Comparison of ENCODE assay signal across 6 cellular contexts in the genomic region with DNA sequence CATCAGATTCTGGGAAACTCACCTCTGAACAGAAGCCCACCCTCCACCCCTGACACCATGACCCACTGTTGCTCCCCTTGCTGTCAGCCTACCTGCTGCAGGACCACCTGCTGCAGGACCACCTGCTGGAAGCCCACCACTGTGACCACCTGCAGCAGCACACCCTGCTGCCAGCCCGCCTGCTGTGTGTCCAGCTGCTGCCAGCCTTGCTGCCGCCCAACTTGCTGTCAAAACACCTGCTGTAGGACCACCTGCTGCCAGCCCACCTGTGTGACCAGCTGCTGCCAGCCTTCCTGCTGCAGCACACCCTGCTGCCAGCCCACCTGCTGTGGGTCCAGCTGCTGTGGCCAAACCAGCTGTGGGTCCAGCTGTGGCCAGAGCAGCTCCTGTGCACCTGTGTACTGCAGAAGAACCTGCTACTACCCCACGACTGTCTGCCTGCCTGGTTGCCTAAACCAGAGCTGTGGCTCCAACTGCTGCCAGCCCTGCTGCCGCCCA. TPM values are rescaled to one million over a fixed set of nuclear protein-coding genes. Genes with fewer than 3 reads are reported as not detected.
"Had no signal": no experiment of that assay in that cellular context is flagged by ENCODE, and none has a peak within 500 bp of the region (broad histone marks: within the 10 kb centered on the region; RNA-seq: fewer than 3 reads in every experiment).

A gene with protein sequence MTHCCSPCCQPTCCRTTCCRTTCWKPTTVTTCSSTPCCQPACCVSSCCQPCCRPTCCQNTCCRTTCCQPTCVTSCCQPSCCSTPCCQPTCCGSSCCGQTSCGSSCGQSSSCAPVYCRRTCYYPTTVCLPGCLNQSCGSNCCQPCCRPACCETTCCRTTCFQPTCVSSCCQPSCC (plus strand): TSS at position 51 of the 498 bp plus-strand sequence. CDS start 7 bp downstream, at position 58.

RNA-seq across cellular contexts. Expression of the gene that starts here (rescaled TPM):
- total RNA-seq: HepG2, HT-29, HT1080, IMR-90, K562 had no signal
- polyA plus RNA-seq: HepG2, IgD-negative memory B cell, IMR-90, K562 had no signal
